In genomic region chr3:46102059-46102779, GRCh38 we compare ENCODE assay signal across 17 cellular contexts.
DNase-seq lines count a peak whose midpoint lies in the region; ATAC-seq and TF ChIP-seq lines count a peak whose summit lies in the region.
"Had no signal": no experiment of that assay in that cellular context is flagged by ENCODE, and none has a peak within 500 bp of the region (broad histone marks: within the 10 kb centered on the region; RNA-seq: fewer than 3 reads in every experiment).

No MANE protein-coding gene starts in this region.

- no peak for TF ChIP-seq CTCF in CD8-positive, alpha-beta T cell (IDR thresholded peaks at IDR 0.05)

- no peaks in the 10 kb centered on the region for H3K9me3 ChIP-seq in CD8-positive, alpha-beta T cell (ENCODE audit: low read length)
- H3K9me3 ChIP-seq: left ventricle myocardium inferior had no signal

- no peak overlapping the region for H3K27ac ChIP-seq in CD8-positive, alpha-beta T cell (ENCODE audit: low read depth, low read length)
- H3K27ac ChIP-seq: parathyroid adenoma had no signal

- POLR2A ChIA-PET in CD8-positive, alpha-beta T cell (lab: Charles Lee) = interaction anchor here (1.1 kb wide), 1 partner anchor 8 kb away, joined by 3 read pairs; no protein-coding TSS in a partner anchor

- H3K4me1 ChIP-seq in CD8-positive, alpha-beta T cell (ENCODE audit: insufficient read depth, low read length) = peaks cover 22% of the 10 kb centered on the region
- H3K4me1 ChIP-seq: parathyroid adenoma had no signal

- no peaks in the 10 kb centered on the region for H3K36me3 ChIP-seq in CD8-positive, alpha-beta T cell (ENCODE audit: insufficient read depth, low read length)
- H3K36me3 ChIP-seq: left ventricle myocardium inferior had no signal

- intact Hi-C loops in CD8-positive, alpha-beta T cell (cut with DNase I, micrococcal nuclease) = loop anchor here (1.0 to 5.0 kb wide), 3 partner anchors 105 to 270 kb away; partner anchors contain the start of gene CCR1 (in 1 of the 2)
- intact Hi-C loops in dendritic cell treated with granulocyte-macrophage colony-stimulating factor and Interleukin-4, amounts not matched to agents 40 ng/mL and 50 ng/mL, for 4 days (cut with micrococcal nuclease) = no loop called here

- H3K27me3 Mint-ChIP-seq in CD8-positive, alpha-beta T cell (ENCODE audit: low read depth) = no peaks in the 10 kb centered on the region
- H3K27me3 Mint-ChIP-seq in dendritic cell treated with granulocyte-macrophage colony-stimulating factor and Interleukin-4, amounts not matched to agents 40 ng/mL and 50 ng/mL, for 4 days = no peaks in the 10 kb centered on the region

- peaks cover 4% of the 10 kb centered on the region for H3K9me3 Mint-ChIP-seq in CD8-positive, alpha-beta T cell
- no peaks in the 10 kb centered on the region for H3K9me3 Mint-ChIP-seq in dendritic cell treated with granulocyte-macrophage colony-stimulating factor and Interleukin-4, amounts not matched to agents 40 ng/mL and 50 ng/mL, for 4 days

- H3K4me3 ChIP-seq in CD8-positive, alpha-beta T cell (ENCODE audit: low read depth, low read length) = no peak overlapping the region
- H3K4me3 ChIP-seq: left ventricle myocardium inferior had no signal

- no peak overlapping the region for H3K27ac Mint-ChIP-seq in CD8-positive, alpha-beta T cell
- H3K27ac Mint-ChIP-seq in dendritic cell treated with granulocyte-macrophage colony-stimulating factor and Interleukin-4, amounts not matched to agents 40 ng/mL and 50 ng/mL, for 4 days = peak overlapping the region; percentile 100
- H3K27ac Mint-ChIP-seq: stimulated activated naive CD8-positive, alpha-beta T cell treated with anti-CD3 and anti-CD28 coated beads, Interleukin-15, Interleukin-2, amounts not matched to agents 100 ng/mL and 50 ng/mL, for 24 hours; type B pancreatic cell had no signal

- peaks cover 61% of the 10 kb centered on the region for H3K4me1 Mint-ChIP-seq in CD8-positive, alpha-beta T cell (ENCODE audit: low read depth)
- H3K4me1 Mint-ChIP-seq in dendritic cell treated with granulocyte-macrophage colony-stimulating factor and Interleukin-4, amounts not matched to agents 40 ng/mL and 50 ng/mL, for 4 days (ENCODE audit: low read depth) = peaks cover 69% of the 10 kb centered on the region

- CTCF ChIA-PET in CD8-positive, alpha-beta T cell (lab: Charles Lee) = interaction anchor here (0.8 to 4.5 kb wide), 5 partner anchors 12 to 276 kb away, joined by 3 to 24 read pairs (median 6); no protein-coding TSS in a partner anchor

- DNase-seq in NOMO-1 (lab: John Stamatoyannopoulos, UW; ENCODE audit: unreplicated experiment in 2 of 2) (peak; percentile 50 to 62), NOMO-1 treated with dmso at 0.1 percent for 144 hours (lab: John Stamatoyannopoulos, UW; ENCODE audit: unreplicated experiment) (no peak), NOMO-1 treated with DMSO at 0.1 percent for 48 hours (lab: John Stamatoyannopoulos, UW; ENCODE audit: unreplicated experiment) (peak; percentile 67), germinal center (ENCODE audit: low spot score) (no peak), NCI-H446 treated with DMSO at 0.1 percent for 48 hours (lab: John Stamatoyannopoulos, UW) (no peak)
- DNase-seq in CD8-positive, alpha-beta T cell = peak in 2 of 7 experiments; percentile 37 to 38
- DNase-seq: 8988T; activated CD4-positive, alpha-beta T cell treated with anti-CD3 and anti-CD28 coated beads for 4 hours; activated T-cell treated with anti-CD3 and anti-CD28 coated beads, Interleukin-2, amount 50 U/mL, for 4 hours; C1 segment of cervical spinal cord; left ventricle myocardium inferior; SHP77 had no signal

- H3K36me3 Mint-ChIP-seq in CD8-positive, alpha-beta T cell = no peaks in the 10 kb centered on the region
- peaks cover 6% of the 10 kb centered on the region for H3K36me3 Mint-ChIP-seq in dendritic cell treated with granulocyte-macrophage colony-stimulating factor and Interleukin-4, amounts not matched to agents 40 ng/mL and 50 ng/mL, for 4 days (ENCODE audit: low read depth)
- H3K36me3 Mint-ChIP-seq: type B pancreatic cell had no signal

- no peak overlapping the region for H3K4me3 Mint-ChIP-seq in CD8-positive, alpha-beta T cell
- no peak overlapping the region for H3K4me3 Mint-ChIP-seq in dendritic cell treated with granulocyte-macrophage colony-stimulating factor and Interleukin-4, amounts not matched to agents 40 ng/mL and 50 ng/mL, for 4 days
- H3K4me3 Mint-ChIP-seq: activated T-cell treated with anti-CD3 and anti-CD28 coated beads, Interleukin-2, amount 50 U/mL, for 4 hours; stimulated activated naive CD8-positive, alpha-beta T cell treated with anti-CD3 and anti-CD28 coated beads, Interleukin-15, Interleukin-2, amounts not matched to agents 100 ng/mL and 50 ng/mL, for 24 hours; type B pancreatic cell had no signal

- ATAC-seq in CD8-positive, alpha-beta T cell = peak; percentile 43
- ATAC-seq in GM18873 (IDR thresholded peaks at IDR 0.05; ENCODE audit: low FRiP score, unreplicated experiment) = no peak
- ATAC-seq: activated T-cell treated with anti-CD3 and anti-CD28 coated beads, Interleukin-2, amount 50 U/mL, for 4 hours had no signal

- no peaks in the 10 kb centered on the region for H3K27me3 ChIP-seq in CD8-positive, alpha-beta T cell (ENCODE audit: insufficient read depth, low read length)

Comparison
In these comparisons a context has a peak if more than half of its experiments do, and no peak if none do; other contexts are left out.
1. DNase-seq: peak in NOMO-1 (2 of 2) and NOMO-1 treated with DMSO at 0.1 percent for 48 hours (single experiment); none in NOMO-1 treated with dmso at 0.1 percent for 144 hours (single experiment), germinal center (single experiment) and NCI-H446 treated with DMSO at 0.1 percent for 48 hours (single experiment).